ENCODE assay signal across 12 cellular contexts in the genomic region with DNA sequence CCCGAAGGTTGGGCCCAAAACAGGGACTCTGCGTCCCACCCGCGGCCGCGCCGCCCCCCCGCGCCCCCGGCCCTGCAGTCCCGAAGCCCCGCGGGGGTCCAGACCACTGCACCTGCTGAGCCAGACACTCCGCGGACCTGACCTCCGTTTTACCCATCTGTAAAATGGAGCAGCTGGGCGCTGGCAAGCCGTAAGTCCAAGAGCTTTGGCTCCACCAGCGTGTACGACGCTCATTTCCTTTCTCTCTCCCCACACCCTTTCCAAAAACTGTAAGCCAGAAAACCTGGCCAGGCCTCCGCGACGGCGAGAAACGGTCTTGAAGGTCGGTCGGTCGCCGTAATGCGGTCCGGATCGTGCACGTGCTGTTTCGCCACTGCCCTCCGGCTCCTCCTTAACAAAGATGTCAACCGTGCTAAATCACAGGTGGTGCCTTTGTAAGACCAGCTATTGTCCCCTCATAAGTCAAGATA. TPM values are rescaled to one million over a fixed set of nuclear protein-coding genes. Genes with fewer than 3 reads are reported as not detected.
DNase-seq lines count a peak whose midpoint lies in the region; ATAC-seq and TF ChIP-seq lines count a peak whose summit lies in the region.
"Had no signal": no experiment of that assay in that cellular context is flagged by ENCODE, and none has a peak within 500 bp of the region (broad histone marks: within the 10 kb centered on the region; RNA-seq: fewer than 3 reads in every experiment).

No MANE protein-coding gene starts in this region.

- CTCF ChIA-PET in CD8-positive, alpha-beta T cell (lab: Charles Lee) = interaction anchor here (1.4 kb wide), 1 partner anchor 10 kb away, joined by 3 read pairs; no protein-coding TSS in a partner anchor

- POLR2A ChIA-PET in CD8-positive, alpha-beta T cell (lab: Charles Lee) = no interaction called here

- H3K27ac ChIP-seq in CD8-positive, alpha-beta T cell (ENCODE audit: low read depth, low read length) = no peak overlapping the region
- H3K27ac ChIP-seq in HUES6 (ENCODE audit: low read depth, low read length) (no peak overlapping the region), coronary artery (no peak overlapping the region), osteoblast (ENCODE audit: low read depth, low read length) (no peak overlapping the region)

- no peak for ATAC-seq in CD8-positive, alpha-beta T cell
- ATAC-seq in GM21515 (IDR thresholded peaks at IDR 0.05; ENCODE audit: unreplicated experiment) = no peak
- ATAC-seq: mucosa of descending colon had no signal

- intact Hi-C loops in CD8-positive, alpha-beta T cell (cut with DNase I, micrococcal nuclease) = no loop called here

- TF ChIP-seq CTCF in CD8-positive, alpha-beta T cell (IDR thresholded peaks at IDR 0.05) = no peak
- TF ChIP-seq CTCF in coronary artery (IDR thresholded peaks at IDR 0.05) = no peak
- no peak for TF ChIP-seq CTCF in osteoblast (IDR thresholded peaks at IDR 0.05; ENCODE audit: extremely low read depth, low read depth, low read length)

- no peak overlapping the region for H3K9ac ChIP-seq in HUES6 (ENCODE audit: low read length)

- H3K27me3 Mint-ChIP-seq in CD8-positive, alpha-beta T cell (ENCODE audit: low read depth) = peaks cover 81% of the 10 kb centered on the region

- H3K36me3 ChIP-seq in CD8-positive, alpha-beta T cell (ENCODE audit: insufficient read depth, low read length) = no peaks in the 10 kb centered on the region
- H3K36me3 ChIP-seq in HUES6 (ENCODE audit: control insufficient read depth, insufficient read depth, low read length) = no peaks in the 10 kb centered on the region
- no peaks in the 10 kb centered on the region for H3K36me3 ChIP-seq in osteoblast (ENCODE audit: insufficient read depth, low read length)

- peaks cover 16% of the 10 kb centered on the region for H3K4me1 Mint-ChIP-seq in CD8-positive, alpha-beta T cell (ENCODE audit: low read depth)

- H3K9me3 ChIP-seq in CD8-positive, alpha-beta T cell (ENCODE audit: low read length) = no peaks in the 10 kb centered on the region
- H3K9me3 ChIP-seq in HUES6 (ENCODE audit: control insufficient read depth, insufficient read depth, low read depth, low read length) (no peaks in the 10 kb centered on the region), osteoblast (ENCODE audit: low read depth, low read length) (no peaks in the 10 kb centered on the region)
- H3K9me3 ChIP-seq: mucosa of descending colon had no signal

- H3K9me3 Mint-ChIP-seq in CD8-positive, alpha-beta T cell = no peaks in the 10 kb centered on the region

- H3K4me2 ChIP-seq in osteoblast (ENCODE audit: insufficient read depth, low read length) = peak overlapping the region; percentile 25

- peaks cover 38% of the 10 kb centered on the region for H3K27me3 ChIP-seq in CD8-positive, alpha-beta T cell (ENCODE audit: insufficient read depth, low read length)
- H3K27me3 ChIP-seq in HUES6 (ENCODE audit: control insufficient read depth, insufficient read depth, low read length) = peaks cover 100% of the 10 kb centered on the region
- peaks cover 96% of the 10 kb centered on the region for H3K27me3 ChIP-seq in osteoblast (ENCODE audit: insufficient read depth, low read length)

- peak overlapping the region; percentile 80 for H3K4me3 Mint-ChIP-seq in CD8-positive, alpha-beta T cell

- DNase-seq in CD8-positive, alpha-beta T cell = no peak
- no peak for DNase-seq in coronary artery (ENCODE audit: low spot score)
- peak; percentile 75 for DNase-seq in osteoblast (ENCODE audit: insufficient read length, low spot score, missing footprints)
- no peak for DNase-seq in NK-92 treated with Interleukin-12 subunit alpha and Interleukin-12 subunit beta, amount 100 ng/mL, for 24 hours (lab: John Stamatoyannopoulos, UW)
- no peak for DNase-seq in mucosa of gallbladder (ENCODE audit: low spot score)
- no peak for DNase-seq in cerebellum (ENCODE audit: low spot score)
- DNase-seq: erythroblast, GDM1, mucosa of descending colon, NCI-H526 treated with DMSO at 0.1 percent for 48 hours had no signal

- no peak overlapping the region for H2AFZ ChIP-seq in osteoblast (ENCODE audit: low read length)

- H3K4me1 ChIP-seq in CD8-positive, alpha-beta T cell (ENCODE audit: insufficient read depth, low read length) = peaks cover 15% of the 10 kb centered on the region
- peaks cover 13% of the 10 kb centered on the region for H3K4me1 ChIP-seq in HUES6 (ENCODE audit: control insufficient read depth, insufficient read depth, low read length)
- H3K4me1 ChIP-seq in osteoblast (ENCODE audit: insufficient read depth, low read length) = no peaks in the 10 kb centered on the region

- no peak overlapping the region for H3K27ac Mint-ChIP-seq in CD8-positive, alpha-beta T cell

- no peak overlapping the region for H3K4me3 ChIP-seq in CD8-positive, alpha-beta T cell (ENCODE audit: low read depth, low read length)
- H3K4me3 ChIP-seq in HUES6 (ENCODE audit: low read depth, low read length) (peak overlapping the region; percentile 35; the same call in 1 of the 2 replicates), coronary artery (peak overlapping the region; percentile 60), osteoblast (ENCODE audit: insufficient read depth, low read length) (no peak overlapping the region)
- H3K4me3 ChIP-seq: mucosa of descending colon had no signal

- H3K36me3 Mint-ChIP-seq in CD8-positive, alpha-beta T cell = no peaks in the 10 kb centered on the region

- H4K20me1 ChIP-seq in osteoblast (ENCODE audit: insufficient read depth, low read length) = no peaks in the 10 kb centered on the region

- no peaks in the 10 kb centered on the region for H3K79me2 ChIP-seq in osteoblast (ENCODE audit: insufficient read depth, low read length)

RNA-seq across cellular contexts. Expression of gene NR2E1, which starts 7.8 kb away (rescaled TPM):
- not detected for total RNA-seq in CD8-positive, alpha-beta T cell
- total RNA-seq in osteoblast = not detected in 2 replicates
- total RNA-seq in mucosa of gallbladder = not detected
- not detected for total RNA-seq in cerebellum
- total RNA-seq: mucosa of descending colon had no signal

Comparison
In these comparisons a context has a peak if more than half of its experiments do, and no peak if none do; other contexts are left out.
1. H3K4me3 ChIP-seq: peak in HUES6 (single experiment) and coronary artery (single experiment); none in CD8-positive, alpha-beta T cell (single experiment) and osteoblast (single experiment).